Comparison of ENCODE assay signal across 8 cellular contexts in the genomic region with DNA sequence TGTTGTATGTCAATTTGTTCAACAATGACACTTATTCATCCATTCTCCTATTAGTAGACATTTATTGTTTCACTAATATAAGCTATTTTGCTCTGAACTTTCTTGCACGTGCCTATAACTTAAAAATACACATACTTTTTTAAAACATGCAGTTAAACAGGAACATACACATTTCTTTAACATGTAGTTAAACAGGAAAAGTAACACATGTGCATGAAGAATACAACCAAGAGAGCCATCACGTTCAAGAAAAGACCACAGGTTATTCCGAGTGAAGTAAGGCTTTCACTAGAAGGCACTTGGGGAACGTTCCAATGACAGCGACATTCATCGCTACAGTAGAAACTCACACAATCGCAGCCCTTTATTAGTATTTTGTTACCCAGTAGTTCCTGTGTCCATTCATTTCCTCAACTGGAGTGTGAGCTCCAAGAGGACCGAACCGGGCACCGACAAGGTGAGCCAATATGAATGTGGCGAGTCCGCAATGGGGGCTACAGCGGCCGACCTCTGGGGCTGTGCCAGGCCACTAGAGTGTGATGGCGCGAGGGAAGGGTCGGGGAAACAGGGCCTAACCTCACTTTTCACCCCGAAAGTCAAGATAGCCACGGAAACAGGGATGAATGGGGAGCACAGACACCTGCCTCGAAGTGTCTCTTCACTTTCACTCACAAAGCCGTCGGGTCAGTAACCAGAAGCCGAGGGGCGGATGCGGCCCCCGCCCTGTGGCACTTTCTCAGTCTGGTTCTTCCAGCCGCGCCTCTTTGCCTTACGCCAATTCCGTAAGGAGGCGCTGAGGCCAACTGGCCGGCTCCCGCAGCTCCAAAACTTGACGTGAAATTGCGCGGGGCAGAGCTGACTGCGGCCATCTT. TPM values are rescaled to one million over a fixed set of nuclear protein-coding genes. Genes with fewer than 3 reads are reported as not detected.
DNase-seq lines count a peak whose midpoint lies in the region; ATAC-seq and TF ChIP-seq lines count a peak whose summit lies in the region.

No MANE protein-coding gene starts in this region.

- peaks cover 27 to 41% (median 35%) of the 10 kb centered on the region in 4 donors for H3K4me1 Mint-ChIP-seq in CD4-positive, CD25-positive, alpha-beta regulatory T cell
- peaks cover 35% of the 10 kb centered on the region for H3K4me1 Mint-ChIP-seq in activated CD4-positive, alpha-beta T cell treated with anti-CD3 and anti-CD28 coated beads, Interleukin-2, amount 10 ng/mL, durations not matched to agents 7 days and 5 days

- POLR2A ChIA-PET in activated CD4-positive, alpha-beta T cell treated with anti-CD3 and anti-CD28 coated beads, Interleukin-2, amount 10 ng/mL, durations not matched to agents 7 days and 5 days (lab: Charles Lee), result interaction anchor here (0.9 to 1.3 kb wide), 4 partner anchors 70 to 108 kb away, joined by 3 to 5 read pairs (median 4); partner anchors contain the start of gene HERPUD2

- H3K4me3 Mint-ChIP-seq in CD4-positive, CD25-positive, alpha-beta regulatory T cell, result peak overlapping the region; percentile 95 to 99 (median 96)
- peak overlapping the region; percentile 97 for H3K4me3 Mint-ChIP-seq in activated CD4-positive, alpha-beta T cell treated with anti-CD3 and anti-CD28 coated beads, Interleukin-2, amount 10 ng/mL, durations not matched to agents 7 days and 5 days

- CTCF ChIA-PET in activated CD4-positive, alpha-beta T cell treated with anti-CD3 and anti-CD28 coated beads, Interleukin-2, amount 10 ng/mL, durations not matched to agents 7 days and 5 days (lab: Charles Lee), result interaction anchor here (0.9 to 2.4 kb wide), 5 partner anchors 22 to 103 kb away, joined by 3 to 8 read pairs (median 5); no protein-coding TSS in a partner anchor

- H3K36me3 Mint-ChIP-seq in CD4-positive, CD25-positive, alpha-beta regulatory T cell, result no peaks in the 10 kb centered on the region
- H3K36me3 Mint-ChIP-seq in activated CD4-positive, alpha-beta T cell treated with anti-CD3 and anti-CD28 coated beads, Interleukin-2, amount 10 ng/mL, durations not matched to agents 7 days and 5 days (ENCODE audit: low read depth), result peaks cover 22% of the 10 kb centered on the region

- H3K9me3 Mint-ChIP-seq in CD4-positive, CD25-positive, alpha-beta regulatory T cell, result peaks cover 0 to 1% (median 0%) of the 10 kb centered on the region in 7 donors
- no peaks in the 10 kb centered on the region for H3K9me3 Mint-ChIP-seq in activated CD4-positive, alpha-beta T cell treated with anti-CD3 and anti-CD28 coated beads, Interleukin-2, amount 10 ng/mL, durations not matched to agents 7 days and 5 days

- DNase-seq in CD4-positive, CD25-positive, alpha-beta regulatory T cell, result peak in 2 of 3 donors; percentile 77 to 92
- DNase-seq in NCI-H526 treated with DMSO at 0.1 percent for 48 hours (lab: John Stamatoyannopoulos, UW) (peak; percentile 80), lower lobe of right lung (peak; percentile 92)
- peak; percentile 86 for DNase-seq in activated CD4-positive, alpha-beta T cell treated with anti-CD3 and anti-CD28 coated beads, Interleukin-2, amount 10 ng/mL, durations not matched to agents 7 days and 5 days
- peak; percentile 67 to 82 (median 69) for DNase-seq in stimulated activated CD4-positive, alpha-beta T cell treated with anti-CD3 and anti-CD28 coated beads, TNF-alpha, amount 100 ng/mL, for 24 hours (ENCODE audit: low read depth in 3 of 3)

- H3K27me3 ChIP-seq in CD4-positive, CD25-positive, alpha-beta regulatory T cell (ENCODE audit: control insufficient read depth, insufficient read depth, low read length), result peaks cover 3% of the 10 kb centered on the region
- H3K27me3 ChIP-seq in duodenal mucosa (ENCODE audit: control insufficient read depth in 1 of 2, insufficient read depth in 2 of 2, low read length in 2 of 2), result no peaks in the 10 kb centered on the region
- H3K27me3 ChIP-seq in lower lobe of right lung (ENCODE audit: low read depth), result no peaks in the 10 kb centered on the region

- no peaks in the 10 kb centered on the region for H3K36me3 ChIP-seq in CD4-positive, CD25-positive, alpha-beta regulatory T cell (ENCODE audit: control insufficient read depth, insufficient read depth, low read length)
- H3K36me3 ChIP-seq in duodenal mucosa (ENCODE audit: control insufficient read depth in 1 of 2, insufficient read depth in 2 of 2, low read length in 2 of 2), result no peaks in the 10 kb centered on the region
- H3K36me3 ChIP-seq in lower lobe of right lung, result no peaks in the 10 kb centered on the region

- intact Hi-C loops in lower lobe of right lung (cut with DNase I), result no loop called here

- peak overlapping the region; percentile 90 for H3K4me3 ChIP-seq in CD4-positive, CD25-positive, alpha-beta regulatory T cell (ENCODE audit: low read depth, low read length)
- H3K4me3 ChIP-seq in duodenal mucosa (ENCODE audit: low read depth in 1 of 2, low read length in 2 of 2) (peak overlapping the region; percentile 88 to 94), lower lobe of right lung (peak overlapping the region; percentile 87)

- peak overlapping the region; percentile 82 to 88 for H3K9ac ChIP-seq in duodenal mucosa (ENCODE audit: low read depth in 1 of 2, low read length in 2 of 2)

- peaks cover 4% of the 10 kb centered on the region for H3K27me3 Mint-ChIP-seq in CD4-positive, CD25-positive, alpha-beta regulatory T cell
- H3K27me3 Mint-ChIP-seq in activated CD4-positive, alpha-beta T cell treated with anti-CD3 and anti-CD28 coated beads, Interleukin-2, amount 10 ng/mL, durations not matched to agents 7 days and 5 days, result peaks cover 7% of the 10 kb centered on the region

- H3K27ac ChIP-seq in CD4-positive, CD25-positive, alpha-beta regulatory T cell (ENCODE audit: insufficient read depth, low read length, poor library complexity, severe bottlenecking), result peak overlapping the region; percentile 99
- peak overlapping the region; percentile 85 for H3K27ac ChIP-seq in duodenal mucosa (ENCODE audit: low read depth, low read length)
- H3K27ac ChIP-seq in lower lobe of right lung, result peak overlapping the region; percentile 98

- H3K4me1 ChIP-seq in CD4-positive, CD25-positive, alpha-beta regulatory T cell (ENCODE audit: control insufficient read depth, insufficient read depth, low read length, poor library complexity, severe bottlenecking), result peaks cover 32% of the 10 kb centered on the region
- H3K4me1 ChIP-seq in duodenal mucosa (ENCODE audit: control insufficient read depth in 1 of 2, insufficient read depth in 2 of 2, low read length in 2 of 2), result peaks cover 16 to 33% of the 10 kb centered on the region in 2 donors
- peaks cover 32% of the 10 kb centered on the region for H3K4me1 ChIP-seq in lower lobe of right lung

- H3K9me3 ChIP-seq in CD4-positive, CD25-positive, alpha-beta regulatory T cell (ENCODE audit: control insufficient read depth in 2 of 2, low read length in 2 of 2), result no peaks in the 10 kb centered on the region
- H3K9me3 ChIP-seq in duodenal mucosa (ENCODE audit: control insufficient read depth in 1 of 2, low read length in 2 of 2) (no peaks in the 10 kb centered on the region), lower lobe of right lung (no peaks in the 10 kb centered on the region)

- ATAC-seq in CD4-positive, CD25-positive, alpha-beta regulatory T cell (ENCODE audit: low read depth in 2 of 2), result peak; percentile 29 to 32
- ATAC-seq in GM19397 (IDR thresholded peaks at IDR 0.05; ENCODE audit: unreplicated experiment) (peak; percentile 46), HG03521 (IDR thresholded peaks at IDR 0.05; ENCODE audit: unreplicated experiment) (peak; percentile 41), lower lobe of right lung (peak; percentile 85 to 87)

- no peak for TF ChIP-seq CTCF in lower lobe of right lung (IDR thresholded peaks at IDR 0.05)

- peak overlapping the region; percentile 97 to 99 (median 99) for H3K27ac Mint-ChIP-seq in CD4-positive, CD25-positive, alpha-beta regulatory T cell
- H3K27ac Mint-ChIP-seq in activated CD4-positive, alpha-beta T cell treated with anti-CD3 and anti-CD28 coated beads, Interleukin-2, amount 10 ng/mL, durations not matched to agents 7 days and 5 days, result peak overlapping the region; percentile 99

RNA-seq across cellular contexts. Expression of gene SEPTIN7, which starts 0.8 kb away (rescaled TPM):
- total RNA-seq in CD4-positive, CD25-positive, alpha-beta regulatory T cell, result 226 TPM
- polyA plus RNA-seq in CD4-positive, CD25-positive, alpha-beta regulatory T cell, result 100 to 1,000 TPM; 401 to 541 (median 486) TPM
- total RNA-seq in activated CD4-positive, alpha-beta T cell treated with anti-CD3 and anti-CD28 coated beads, Interleukin-2, amount 10 ng/mL, durations not matched to agents 7 days and 5 days, result 100 to 1,000 TPM; 256 to 293 TPM
- 180 TPM for total RNA-seq in lower lobe of right lung

Comparison
In these comparisons a context has a peak if more than half of its experiments do, and no peak if none do; other contexts are left out.
1. Peak in every context shown above with its lines: DNase-seq, ATAC-seq, H3K4me3 ChIP-seq and H3K27ac ChIP-seq.
2. ATAC-seq: peak in every context shown above with its lines; median percentile 86 in lower lobe of right lung; 46 in GM19397; 41 in HG03521; 30 in CD4-positive, CD25-positive, alpha-beta regulatory T cell.